ENCODE assay signal across 33 cellular contexts in the genomic region with DNA sequence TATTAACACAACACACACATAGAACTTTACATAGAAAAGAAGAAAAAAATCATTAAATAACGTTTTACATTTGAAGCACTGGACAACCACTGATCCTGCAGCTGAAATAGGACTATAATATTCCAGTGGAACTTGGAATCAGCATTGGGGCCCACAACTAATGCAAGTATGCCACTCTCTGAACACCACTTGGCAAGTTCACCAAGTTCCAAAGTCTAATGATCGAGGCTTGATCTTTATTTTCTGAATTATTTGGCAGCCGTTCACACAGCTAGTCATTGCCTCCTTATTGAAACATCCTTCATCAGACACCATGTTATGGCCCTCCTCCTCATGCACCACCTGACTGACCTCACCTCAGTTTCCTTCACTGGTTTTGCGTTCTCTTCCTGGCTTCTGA.
DNase-seq lines count a peak whose midpoint lies in the region; ATAC-seq, FAIRE-seq and TF ChIP-seq lines count a peak whose summit lies in the region.
"Had no signal": no experiment of that assay in that cellular context is flagged by ENCODE, and none has a peak within 500 bp of the region (broad histone marks: within the 10 kb centered on the region; RNA-seq: fewer than 3 reads in every experiment).

No MANE protein-coding gene starts in this region.

- H2AFZ ChIP-seq in HepG2 (ENCODE audit: low read length): no peak overlapping the region

- TF ChIP-seq RAD21 in liver (IDR thresholded peaks at IDR 0.05): no peak
- TF ChIP-seq RAD21 in HepG2 (CRISPR knock-in tag; IDR thresholded peaks at IDR 0.05): no peak

- CTCF ChIA-PET in HepG2 (lab: Yijun Ruan, JAX; ENCODE audit: low intra/inter-chr PET ratio, low total read pairs): no interaction called here

- H3K4me3 ChIP-seq in liver (ENCODE audit: low read depth in 1 of 3, low read length in 3 of 3) (no peak overlapping the region), HepG2 (replicated peaks in 1 of 3; ENCODE audit: insufficient read depth in 1 of 3, low read depth in 2 of 3, low read length in 3 of 3) (no peak overlapping the region), right lobe of liver (no peak overlapping the region), pancreas (no peak overlapping the region)
- H3K4me3 ChIP-seq: A549; BLaER1; BLaER1 treated with 17β-estradiol and CSF1 and Interleukin-3, amounts not matched to agents 10 nM and 100 nM had no signal

- ATAC-seq in HepG2 (no peak), left lobe of liver (peak; percentile 66), right lobe of liver (peak in 3 of 4 donors; percentile 37 to 56 (median 55)), GM18519 (IDR thresholded peaks at IDR 0.05; ENCODE audit: low FRiP score, unreplicated experiment) (no peak), pancreas (no peak)
- ATAC-seq: A549; CD8-positive, alpha-beta T cell had no signal

- H3K27me3 ChIP-seq in liver (ENCODE audit: control insufficient read depth in 4 of 4, insufficient read depth in 4 of 4, low read length in 3 of 4) (no peaks in the 10 kb centered on the region), HepG2 (ENCODE audit: control insufficient read depth in 1 of 2, insufficient read depth in 2 of 2, low read length in 2 of 2) (no peaks in the 10 kb centered on the region), right lobe of liver (no peaks in the 10 kb centered on the region), pancreas (no peaks in the 10 kb centered on the region)
- H3K27me3 ChIP-seq: BE2C; BLaER1; BLaER1 treated with 17β-estradiol and CSF1 and Interleukin-3, amounts not matched to agents 10 nM and 100 nM had no signal

- DNase-seq in HepG2 (ENCODE audit: low spot score) (no peak), left lobe of liver (ENCODE audit: low spot score) (no peak), right lobe of liver (no peak), pancreas (no peak)
- DNase-seq: 8988T; ACHN; AML-193; BE2C; C1 segment of cervical spinal cord; Caco-2; Calu3; CD4-positive, alpha-beta memory T cell; CD4-positive, alpha-beta T cell; CD4-positive, CD25-positive, alpha-beta regulatory T cell; CD8-positive, alpha-beta memory T cell; CD8-positive, alpha-beta T cell; COR-L47; DMS 273 treated with DMSO at 0.1 percent for 48 hours; DMS153; DMS53; DMS79; DMS79 treated with DMSO at 0.1 percent for 48 hours; DND-41; EL had no signal

- in situ Hi-C loops in HepG2 (cut with HindIII; ENCODE audit: extremely low pct_ligation_motif_present, low pct_unique_long_range_greater_than_20kb): no loop called here

- FAIRE-seq in HepG2 (lab: Jason Lieb, UNC) (no peak), pancreas (lab: Jason Lieb, UNC) (no peak)
- FAIRE-seq: A204.1, A549, D721Med had no signal

- POLR2A ChIA-PET in HepG2 (lab: Yijun Ruan, JAX): no interaction called here

- H3K4me2 ChIP-seq in HepG2 (ENCODE audit: low read depth, low read length): no peak overlapping the region
- H3K4me2 ChIP-seq: A549; BLaER1; BLaER1 treated with 17β-estradiol and CSF1 and Interleukin-3, amounts not matched to agents 10 nM and 100 nM had no signal

- TF ChIP-seq EP300 in HepG2 (IDR thresholded peaks at IDR 0.05; ENCODE audit: low read depth in 2 of 2, low read length in 2 of 2) (no peak), HepG2 (CRISPR knock-in tag; IDR thresholded peaks at IDR 0.05; ENCODE audit: borderline replicate concordance) (no peak)

- no peaks in the 10 kb centered on the region for H3K79me2 ChIP-seq in HepG2 (ENCODE audit: insufficient read depth, low read length)

- H3K4me1 ChIP-seq in liver (ENCODE audit: control insufficient read depth in 4 of 4, insufficient read depth in 4 of 4, low read length in 3 of 4): no peaks in the 10 kb centered on the region
- H3K4me1 ChIP-seq in HepG2 (ENCODE audit: insufficient read depth, low read length): no peaks in the 10 kb centered on the region
- no peaks in the 10 kb centered on the region for H3K4me1 ChIP-seq in right lobe of liver
- H3K4me1 ChIP-seq in pancreas: no peaks in the 10 kb centered on the region
- H3K4me1 ChIP-seq: A549, BE2C, Caco-2 had no signal

- TF ChIP-seq POLR2A in HepG2 (IDR thresholded peaks at IDR 0.05; ENCODE audit: insufficient read depth in 1 of 2, low read depth in 2 of 2, low read length in 2 of 2) (no peak), right lobe of liver (IDR thresholded peaks at IDR 0.05) (no peak)

- H3K9me3 ChIP-seq in liver (ENCODE audit: control insufficient read depth in 4 of 4, low read length in 3 of 4) (no peaks in the 10 kb centered on the region), HepG2 (ENCODE audit: low read length) (no peaks in the 10 kb centered on the region), right lobe of liver (no peaks in the 10 kb centered on the region), pancreas (no peaks in the 10 kb centered on the region)
- H3K9me3 ChIP-seq: A549, BE2C, Caco-2 had no signal

- intact Hi-C loops in HepG2 (cut with micrococcal nuclease; ENCODE audit: unreplicated experiment) (no loop called here), right lobe of liver (cut with DNase I) (no loop called here), pancreas (cut with DNase I) (no loop called here)

- BruUV-seq in HepG2 (replicated peaks; lab: Mats Ljungman, UMichigan): no TSS peak

- H3K9ac ChIP-seq in liver (ENCODE audit: low read depth in 1 of 2, low read length in 2 of 2) (no peak overlapping the region), HepG2 (ENCODE audit: insufficient read depth, low read depth, low read length) (no peak overlapping the region)
- H3K9ac ChIP-seq: BLaER1; BLaER1 treated with 17β-estradiol and CSF1 and Interleukin-3, amounts not matched to agents 10 nM and 100 nM had no signal

- no peaks in the 10 kb centered on the region for H4K20me1 ChIP-seq in HepG2 (ENCODE audit: insufficient read depth, low read length)
- H4K20me1 ChIP-seq: BLaER1; BLaER1 treated with 17β-estradiol and CSF1 and Interleukin-3, amounts not matched to agents 10 nM and 100 nM had no signal

- no peak for TF ChIP-seq CTCF in liver (IDR thresholded peaks at IDR 0.05; ENCODE audit: low read depth, low read length, missing input control)
- TF ChIP-seq CTCF in HepG2 (CRISPR knock-in tag; IDR thresholded peaks at IDR 0.05): no peak
- TF ChIP-seq CTCF in right lobe of liver (IDR thresholded peaks at IDR 0.05): no peak
- TF ChIP-seq CTCF in pancreas (IDR thresholded peaks at IDR 0.05): no peak

- H3K36me3 ChIP-seq in liver (ENCODE audit: control insufficient read depth in 4 of 4, insufficient read depth in 3 of 4, low read depth in 1 of 4, low read length in 3 of 4) (no peaks in the 10 kb centered on the region), HepG2 (replicated peaks in 1 of 2; ENCODE audit: control insufficient read depth in 1 of 2, insufficient read depth in 2 of 2, low read length in 2 of 2) (no peaks in the 10 kb centered on the region), right lobe of liver (no peaks in the 10 kb centered on the region), pancreas (no peaks in the 10 kb centered on the region)
- H3K36me3 ChIP-seq: BE2C had no signal

- WGBS in liver: 53% methylated on average over 4 of the region's 4 CpGs
- WGBS in HepG2 (ENCODE audit: low lambda C conversion rate): 2% methylated on average over 4 of the region's 4 CpGs
- 25% methylated on average over 4 of the region's 4 CpGs for WGBS in right lobe of liver (ENCODE audit: insufficient coverage, low coverage, low lambda C conversion rate, missing lambda C conversion rate)
- 53 to 67% methylated on average over 4 of the region's 4 CpGs for WGBS in pancreas, 2 donors

- no peak overlapping the region for H3K27ac ChIP-seq in liver (ENCODE audit: low read depth in 1 of 2, low read length in 2 of 2)
- H3K27ac ChIP-seq in HepG2 (ENCODE audit: extremely low read length, insufficient read depth, low read length): no peak overlapping the region
- H3K27ac ChIP-seq in right lobe of liver: no peak overlapping the region
- no peak overlapping the region for H3K27ac ChIP-seq in pancreas
- H3K27ac ChIP-seq: 22Rv1; A549; BLaER1; BLaER1 treated with 17β-estradiol and CSF1 and Interleukin-3, amounts not matched to agents 10 nM and 100 nM; C4-2B had no signal

TF ChIP-seq in liver, 16 proteins besides CTCF, POLR2A, EP300 and RAD21:
- TF ChIP-seq RXRA (IDR thresholded peaks at IDR 0.05) (no peak), NR2F2 (IDR thresholded peaks at IDR 0.05) (no peak), HNF4A (conservative IDR thresholded peaks at IDR 0.05) (peak; percentile 42 to 59)

TF ChIP-seq in HepG2, 621 proteins besides CTCF, POLR2A, EP300 and RAD21 (continues in another document):
- TF ChIP-seq ZNF704 (CRISPR knock-in tag; IDR thresholded peaks at IDR 0.05; ENCODE audit: borderline replicate concordance) (no peak), ZNF891 (CRISPR knock-in tag; IDR thresholded peaks at IDR 0.05) (no peak), KMT2A (CRISPR knock-in tag; IDR thresholded peaks at IDR 0.05) (no peak), IRF2 (CRISPR knock-in tag; IDR thresholded peaks at IDR 0.05) (no peak)
- TF ChIP-seq, protein P1, sequence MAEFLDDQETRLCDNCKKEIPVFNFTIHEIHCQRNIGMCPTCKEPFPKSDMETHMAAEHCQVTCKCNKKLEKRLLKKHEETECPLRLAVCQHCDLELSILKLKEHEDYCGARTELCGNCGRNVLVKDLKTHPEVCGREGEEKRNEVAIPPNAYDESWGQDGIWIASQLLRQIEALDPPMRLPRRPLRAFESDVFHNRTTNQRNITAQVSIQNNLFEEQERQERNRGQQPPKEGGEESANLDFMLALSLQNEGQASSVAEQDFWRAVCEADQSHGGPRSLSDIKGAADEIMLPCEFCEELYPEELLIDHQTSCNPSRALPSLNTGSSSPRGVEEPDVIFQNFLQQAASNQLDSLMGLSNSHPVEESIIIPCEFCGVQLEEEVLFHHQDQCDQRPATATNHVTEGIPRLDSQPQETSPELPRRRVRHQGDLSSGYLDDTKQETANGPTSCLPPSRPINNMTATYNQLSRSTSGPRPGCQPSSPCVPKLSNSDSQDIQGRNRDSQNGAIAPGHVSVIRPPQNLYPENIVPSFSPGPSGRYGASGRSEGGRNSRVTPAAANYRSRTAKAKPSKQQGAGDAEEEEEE (CRISPR knock-in tag; IDR thresholded peaks at IDR 0.05; ENCODE audit: borderline replicate concordance): no peak

Comparison
In these comparisons a context has a peak if more than half of its experiments do, and no peak if none do; other contexts are left out.
1. ATAC-seq: peak in left lobe of liver (single experiment) and right lobe of liver (3 of 4); none in HepG2 (single experiment), GM18519 (single experiment) and pancreas (0 of 4).